Comparison of ENCODE assay signal across 22 cellular contexts in the genomic region with DNA sequence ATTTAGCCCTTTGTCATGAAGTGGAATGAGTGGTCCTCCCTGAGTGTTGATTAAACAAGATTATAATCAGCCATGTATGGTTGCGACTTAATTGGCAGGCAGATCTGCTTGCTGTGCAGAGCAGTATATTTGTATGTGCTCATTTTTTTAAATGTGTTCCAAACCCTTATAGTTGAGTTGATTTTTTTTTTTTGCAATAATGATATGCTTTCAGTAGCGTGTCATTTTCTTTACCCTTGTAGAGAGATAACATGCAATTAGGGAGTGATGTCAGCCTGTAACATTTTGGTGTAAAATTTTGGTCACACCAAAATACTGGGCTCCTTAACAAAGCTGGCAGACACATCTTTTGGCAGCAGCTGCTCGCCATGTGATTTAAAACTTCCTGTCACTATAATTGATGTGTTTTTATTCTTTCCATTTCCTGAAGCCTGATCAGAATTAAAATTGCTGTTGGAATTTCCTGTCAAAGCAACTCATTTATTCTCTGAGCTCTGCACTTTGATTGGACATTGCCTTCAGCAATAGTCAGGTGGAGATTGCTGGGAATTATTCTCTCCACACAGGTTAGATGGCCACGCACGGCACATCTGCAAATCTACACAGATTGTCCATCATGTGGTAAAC.
DNase-seq lines count a peak whose midpoint lies in the region; ATAC-seq and TF ChIP-seq lines count a peak whose summit lies in the region.
"Had no signal": no experiment of that assay in that cellular context is flagged by ENCODE, and none has a peak within 500 bp of the region (broad histone marks: within the 10 kb centered on the region; RNA-seq: fewer than 3 reads in every experiment).

No MANE protein-coding gene starts in this region.

- no peaks in the 10 kb centered on the region for H3K9me3 Mint-ChIP-seq in brain
- H3K9me3 Mint-ChIP-seq: activated B cell treated with CpG ODN at 0.5 μM for 24 hours; CD4-positive, CD25-positive, alpha-beta regulatory T cell; naive thymus-derived CD4-positive, alpha-beta T cell had no signal

- no peaks in the 10 kb centered on the region for H3K27me3 ChIP-seq in MG63
- H3K27me3 ChIP-seq: heart left ventricle, stomach, upper lobe of left lung had no signal

- no peaks in the 10 kb centered on the region for H3K9me3 ChIP-seq in MG63
- H3K9me3 ChIP-seq: heart left ventricle, stomach, upper lobe of left lung had no signal

- no peak overlapping the region for H3K4me3 ChIP-seq in MG63
- H3K4me3 ChIP-seq: heart left ventricle, stomach, upper lobe of left lung had no signal

- no peaks in the 10 kb centered on the region for H3K36me3 Mint-ChIP-seq in brain
- H3K36me3 Mint-ChIP-seq: CD4-positive, CD25-positive, alpha-beta regulatory T cell; naive thymus-derived CD4-positive, alpha-beta T cell had no signal

- H3K4me1 Mint-ChIP-seq in brain = peaks cover 33% of the 10 kb centered on the region
- H3K4me1 Mint-ChIP-seq: activated B cell treated with CpG ODN at 0.5 μM for 24 hours; CD4-positive, CD25-positive, alpha-beta regulatory T cell; naive thymus-derived CD4-positive, alpha-beta T cell had no signal

- TF ChIP-seq CTCF in brain (conservative IDR thresholded peaks at IDR 0.05) = no peak

- no peak for ATAC-seq in HG02840 (IDR thresholded peaks at IDR 0.05; ENCODE audit: low FRiP score, unreplicated experiment)
- ATAC-seq in GM18517 (IDR thresholded peaks at IDR 0.05; ENCODE audit: unreplicated experiment) = no peak
- ATAC-seq: heart left ventricle; naive thymus-derived CD4-positive, alpha-beta T cell; PC-3 had no signal

- peak overlapping the region in 1 of 5 experiments; percentile 39 for H3K4me3 Mint-ChIP-seq in brain
- H3K4me3 Mint-ChIP-seq: activated B cell treated with CpG ODN at 0.5 μM for 24 hours; CD4-positive, CD25-positive, alpha-beta regulatory T cell; naive thymus-derived CD4-positive, alpha-beta T cell had no signal

- H3K36me3 ChIP-seq in MG63 = no peaks in the 10 kb centered on the region
- H3K36me3 ChIP-seq: heart left ventricle, stomach, upper lobe of left lung had no signal

- DNase-seq in COLO829 (ENCODE audit: low spot score) (peak; percentile 53), NCI-H1417 (lab: John Stamatoyannopoulos, UW) (peak in 2 of 3 experiments; percentile 83 to 99), NCI-H2227 treated with DMSO at 0.1 percent for 48 hours (lab: John Stamatoyannopoulos, UW) (peak; percentile 62), MG63 (no peak), DMS79 treated with DMSO at 0.1 percent for 48 hours (lab: John Stamatoyannopoulos, UW) (no peak)
- DNase-seq: ACHN; activated B cell treated with CpG ODN at 0.5 μM for 24 hours; CD4-positive, CD25-positive, alpha-beta regulatory T cell; effector CD4-positive, alpha-beta T cell; GOT3; heart left ventricle; MM.1S; naive thymus-derived CD4-positive, alpha-beta T cell; NCI-H510A treated with DMSO at 0.1 percent for 48 hours; PC-3; stimulated activated CD4-positive, alpha-beta T cell treated with anti-CD3 and anti-CD28 coated beads, Interleukin-2, amount 100 ng/mL, for 24 hours; stomach; T-helper 2 cell; upper lobe of left lung had no signal

- peaks cover 4% of the 10 kb centered on the region for H3K27me3 Mint-ChIP-seq in brain
- H3K27me3 Mint-ChIP-seq: activated B cell treated with CpG ODN at 0.5 μM for 24 hours had no signal

- H3K27ac Mint-ChIP-seq in brain = peak overlapping the region in 3 of 5 experiments; percentile 38 to 85 (median 82)
- H3K27ac Mint-ChIP-seq: activated B cell treated with CpG ODN at 0.5 μM for 24 hours; CD4-positive, CD25-positive, alpha-beta regulatory T cell; naive thymus-derived CD4-positive, alpha-beta T cell had no signal

Comparison
In these comparisons a context has a peak if more than half of its experiments do, and no peak if none do; other contexts are left out.
1. DNase-seq: peak in COLO829 (single experiment), NCI-H1417 (2 of 3) and NCI-H2227 treated with DMSO at 0.1 percent for 48 hours (single experiment); none in MG63 (single experiment) and DMS79 treated with DMSO at 0.1 percent for 48 hours (single experiment).